In the genomic region with DNA sequence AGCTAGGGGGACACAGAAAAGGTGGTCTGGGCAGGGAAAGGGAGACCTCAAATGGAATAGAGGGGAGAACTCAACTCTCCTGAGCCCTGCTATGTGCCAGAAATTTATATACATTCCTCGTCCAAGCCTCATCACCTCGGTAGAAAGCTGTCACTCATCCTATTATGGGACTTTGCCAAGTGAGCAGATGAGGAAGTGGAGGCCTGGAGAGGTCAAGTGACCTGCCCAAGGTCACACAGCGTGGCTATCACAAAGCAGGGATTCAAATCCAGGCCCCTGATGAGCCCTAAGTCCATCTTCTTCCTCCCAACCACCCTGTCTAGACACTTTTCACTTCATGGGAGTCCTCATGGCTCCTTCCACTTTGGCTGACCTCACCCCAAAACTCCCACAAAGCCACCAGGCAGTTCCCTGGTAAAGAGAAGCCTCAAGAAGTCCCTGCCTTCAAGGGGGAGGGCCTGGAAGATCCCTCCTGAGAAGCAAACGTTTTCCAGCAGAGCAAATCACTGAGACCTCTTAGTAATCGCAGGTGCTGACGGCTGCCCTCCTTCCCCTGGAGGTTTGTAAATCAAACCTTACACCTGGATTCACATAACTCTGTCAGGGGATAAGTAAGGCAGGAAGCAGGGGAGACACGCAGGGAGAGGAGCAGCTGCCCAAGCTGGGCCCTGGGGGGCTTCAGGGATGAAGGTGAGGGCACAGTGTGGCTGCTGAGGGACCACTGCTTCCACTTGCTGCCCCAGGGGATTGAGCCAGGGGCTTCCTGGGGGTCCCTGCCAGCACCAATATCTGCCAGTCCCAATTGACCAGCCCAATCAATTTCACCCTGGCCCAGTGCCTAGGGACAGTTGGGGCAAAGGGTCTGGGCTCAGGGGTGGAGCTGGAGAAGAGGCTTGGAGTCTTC, we compare ENCODE assay signal across 16 cellular contexts.
DNase-seq lines count a peak whose midpoint lies in the region; ATAC-seq and TF ChIP-seq lines count a peak whose summit lies in the region.
"Had no signal": no experiment of that assay in that cellular context is flagged by ENCODE, and none has a peak within 500 bp of the region (broad histone marks: within the 10 kb centered on the region; RNA-seq: fewer than 3 reads in every experiment).

No MANE protein-coding gene starts in this region.

- H3K4me1 ChIP-seq in BLaER1: peaks cover 51% of the 10 kb centered on the region
- H3K4me1 ChIP-seq in H9 (ENCODE audit: insufficient read depth, low read length): no peaks in the 10 kb centered on the region
- H3K4me1 ChIP-seq: Caco-2 had no signal

- no peak overlapping the region for H3K56ac ChIP-seq in H9 (ENCODE audit: insufficient read length, low read depth, low read length)

- ATAC-seq in natural killer cell (no peak), HG02884 (IDR thresholded peaks at IDR 0.05; ENCODE audit: unreplicated experiment) (no peak)
- no peak for ATAC-seq in stimulated activated naive CD8-positive, alpha-beta T cell treated with anti-CD3 and anti-CD28 coated beads, Interleukin-15, amount 100 ng/mL, for 72 hours

- H3K18ac ChIP-seq in H9 (ENCODE audit: insufficient read length, low read depth, low read length): no peak overlapping the region

- H4K5ac ChIP-seq in H9 (ENCODE audit: insufficient read length, low read depth, low read length): no peak overlapping the region

- H4K20me1 ChIP-seq in BLaER1: no peaks in the 10 kb centered on the region
- peaks cover 2% of the 10 kb centered on the region for H4K20me1 ChIP-seq in H9 (ENCODE audit: control insufficient read depth, insufficient read depth, insufficient read length)

- intact Hi-C loops in natural killer cell (cut with micrococcal nuclease): no loop called here

- H3K36me3 Mint-ChIP-seq in H9 (ENCODE audit: insufficient read depth in 1 of 3, low read depth in 3 of 3): no peaks in the 10 kb centered on the region
- no peaks in the 10 kb centered on the region for H3K36me3 Mint-ChIP-seq in neural crest cell (ENCODE audit: low read depth)
- H3K36me3 Mint-ChIP-seq in natural killer cell: no peaks in the 10 kb centered on the region

- no peak overlapping the region for H2BK120ac ChIP-seq in H9 (ENCODE audit: low read depth, low read length, poor library complexity, severe bottlenecking)

- H2BK15ac ChIP-seq in H9 (ENCODE audit: low read depth, low read length): no peak overlapping the region

- H3K79me2 ChIP-seq in H9 (ENCODE audit: insufficient read depth, low read length): no peaks in the 10 kb centered on the region

- H3K9ac ChIP-seq in BLaER1 (0 out of 2 replicates have a peak overlapping the region, but pooled peaks have one; percentile 14), H9 (ENCODE audit: extremely low read depth, insufficient read length, low read length) (no peak overlapping the region)

- H3K27ac Mint-ChIP-seq in H9 (peak overlapping the region; percentile 18 to 84 (median 28); a peak in 2 of 7 replicates), neural crest cell (ENCODE audit: unreplicated experiment) (peak overlapping the region; percentile 61), natural killer cell (no peak overlapping the region)
- no peak overlapping the region for H3K27ac Mint-ChIP-seq in stimulated activated naive CD8-positive, alpha-beta T cell treated with anti-CD3 and anti-CD28 coated beads, Interleukin-15, amount 100 ng/mL, for 72 hours

- H4K91ac ChIP-seq in H9 (ENCODE audit: insufficient read length, low read depth, low read length): no peak overlapping the region

- H3K4me3 Mint-ChIP-seq in H9: no peak overlapping the region
- no peak overlapping the region for H3K4me3 Mint-ChIP-seq in neural crest cell
- no peak overlapping the region for H3K4me3 Mint-ChIP-seq in natural killer cell
- H3K4me3 Mint-ChIP-seq in stimulated activated naive CD8-positive, alpha-beta T cell treated with anti-CD3 and anti-CD28 coated beads, Interleukin-15, amount 100 ng/mL, for 72 hours: no peak overlapping the region

- H2AFZ ChIP-seq in H9 (ENCODE audit: low read length): no peak overlapping the region

- H3K27me3 Mint-ChIP-seq in H9 (ENCODE audit: low read depth) (no peaks in the 10 kb centered on the region; the same call in 1 of the 2 replicates), neural crest cell (ENCODE audit: low read depth) (no peaks in the 10 kb centered on the region), natural killer cell (ENCODE audit: low read depth in 2 of 2) (peaks cover 0 to 19% of the 10 kb centered on the region in 2 donors)
- peaks cover 35% of the 10 kb centered on the region for H3K27me3 Mint-ChIP-seq in stimulated activated naive CD8-positive, alpha-beta T cell treated with anti-CD3 and anti-CD28 coated beads, Interleukin-15, amount 100 ng/mL, for 72 hours

- no peaks in the 10 kb centered on the region for H3K9me3 ChIP-seq in BLaER1
- H3K9me3 ChIP-seq in H9 (ENCODE audit: control insufficient read depth, low read depth, low read length): no peaks in the 10 kb centered on the region
- H3K9me3 ChIP-seq: Caco-2 had no signal

- peak overlapping the region; percentile 76 for H3K4me2 ChIP-seq in BLaER1
- no peak overlapping the region for H3K4me2 ChIP-seq in H9 (ENCODE audit: insufficient read depth, insufficient read length, low read length)

- peak overlapping the region; percentile 23 for H3K27ac ChIP-seq in BLaER1
- H3K27ac ChIP-seq in H9 (ENCODE audit: insufficient read length, low read depth, low read length): no peak overlapping the region

- H3K79me1 ChIP-seq in H9 (ENCODE audit: insufficient read depth, low read depth, low read length, poor library complexity, severe bottlenecking): no peaks in the 10 kb centered on the region

- H2BK20ac ChIP-seq in H9 (ENCODE audit: low read depth, low read length, poor library complexity, severe bottlenecking): no peak overlapping the region

- H4K8ac ChIP-seq in H9 (replicated peaks; ENCODE audit: insufficient read length, low read depth, low read length): no peak overlapping the region

- TF ChIP-seq CTCF in H9 (conservative IDR thresholded peaks at IDR 0.05): no peak
- TF ChIP-seq CTCF in neural crest cell (conservative IDR thresholded peaks at IDR 0.05): no peak
- TF ChIP-seq CTCF in natural killer cell (IDR thresholded peaks at IDR 0.05): no peak

- H2BK12ac ChIP-seq in H9 (ENCODE audit: insufficient read length, low read depth, low read length): no peak overlapping the region

- H2AK5ac ChIP-seq in H9 (ENCODE audit: insufficient read length, low read length): no peak overlapping the region

- no peaks in the 10 kb centered on the region for H3K36me3 ChIP-seq in BLaER1

- H3K23ac ChIP-seq in H9 (ENCODE audit: insufficient read length, low read depth, low read length): no peak overlapping the region

- no peak overlapping the region for H2BK5ac ChIP-seq in H9 (ENCODE audit: insufficient read length, low read length)

- H3K27me3 ChIP-seq in BLaER1 (0 out of 2 replicates have a peak, but pooled peaks cover 7% of the 10 kb centered on the region), H9 (ENCODE audit: insufficient read depth, low read length) (no peaks in the 10 kb centered on the region)

- no peak overlapping the region for H3K4me3 ChIP-seq in BLaER1

- peak; percentile 27 for DNase-seq in H9
- DNase-seq in ecto neural progenitor cell (ENCODE audit: low spot score): peak; percentile 33
- no peak for DNase-seq in neural crest cell (ENCODE audit: low read depth, low spot score)
- DNase-seq in natural killer cell: no peak
- no peak for DNase-seq in stimulated activated naive CD8-positive, alpha-beta T cell treated with anti-CD3 and anti-CD28 coated beads, Interleukin-15, amount 100 ng/mL, for 72 hours
- DNase-seq: Caco-2, DMS153, HCEC 1CT, IMR-90, Kasumi-1, NCI-H1105 treated with DMSO at 0.1 percent for 48 hours, NCI-H1694 treated with DMSO at 0.1 percent for 48 hours, NCI-H345, OCI-M1 had no signal

- H3K4me1 Mint-ChIP-seq in H9 (peaks cover under 1 to 16% of the 10 kb centered on the region in 2 experiments; a peak in 2 of 4 replicates), neural crest cell (no peaks in the 10 kb centered on the region), natural killer cell (no peaks in the 10 kb centered on the region)
- no peaks in the 10 kb centered on the region for H3K4me1 Mint-ChIP-seq in stimulated activated naive CD8-positive, alpha-beta T cell treated with anti-CD3 and anti-CD28 coated beads, Interleukin-15, amount 100 ng/mL, for 72 hours

- H3K9me3 Mint-ChIP-seq in H9: no peaks in the 10 kb centered on the region; a peak in 2 of 5 replicates
- H3K9me3 Mint-ChIP-seq in neural crest cell: no peaks in the 10 kb centered on the region
- H3K9me3 Mint-ChIP-seq in natural killer cell: no peaks in the 10 kb centered on the region
- no peaks in the 10 kb centered on the region for H3K9me3 Mint-ChIP-seq in stimulated activated naive CD8-positive, alpha-beta T cell treated with anti-CD3 and anti-CD28 coated beads, Interleukin-15, amount 100 ng/mL, for 72 hours

- H3T11ph ChIP-seq in H9 (ENCODE audit: low read length): no peak overlapping the region

- H3K23me2 ChIP-seq in H9 (ENCODE audit: insufficient read length, low read depth, low read length, poor library complexity, severe bottlenecking): no peaks in the 10 kb centered on the region

- no CpG with 5 or more reads among the region's 7 CpGs for WGBS in H9 (ENCODE audit: extremely low coverage, insufficient read length, low lambda C conversion rate)

- H3K14ac ChIP-seq in H9 (ENCODE audit: insufficient read depth, low read length): no peak overlapping the region; the same call in 1 of the 2 replicates

- H3K4ac ChIP-seq in H9 (ENCODE audit: low read depth, low read length): no peak overlapping the region

Comparison
In these comparisons a context has a peak if more than half of its experiments do, and no peak if none do; other contexts are left out.
1. DNase-seq: peak in H9 (single experiment) and ecto neural progenitor cell (single experiment); none in neural crest cell (single experiment), natural killer cell (single experiment) and stimulated activated naive CD8-positive, alpha-beta T cell treated with anti-CD3 and anti-CD28 coated beads, Interleukin-15, amount 100 ng/mL, for 72 hours (0 of 2).
2. H3K27ac Mint-ChIP-seq: peak in H9 (3 of 3) and neural crest cell (single experiment); none in natural killer cell (0 of 2) and stimulated activated naive CD8-positive, alpha-beta T cell treated with anti-CD3 and anti-CD28 coated beads, Interleukin-15, amount 100 ng/mL, for 72 hours (0 of 2).